Comparison of ENCODE assay signal across 28 cellular contexts in the genomic region with DNA sequence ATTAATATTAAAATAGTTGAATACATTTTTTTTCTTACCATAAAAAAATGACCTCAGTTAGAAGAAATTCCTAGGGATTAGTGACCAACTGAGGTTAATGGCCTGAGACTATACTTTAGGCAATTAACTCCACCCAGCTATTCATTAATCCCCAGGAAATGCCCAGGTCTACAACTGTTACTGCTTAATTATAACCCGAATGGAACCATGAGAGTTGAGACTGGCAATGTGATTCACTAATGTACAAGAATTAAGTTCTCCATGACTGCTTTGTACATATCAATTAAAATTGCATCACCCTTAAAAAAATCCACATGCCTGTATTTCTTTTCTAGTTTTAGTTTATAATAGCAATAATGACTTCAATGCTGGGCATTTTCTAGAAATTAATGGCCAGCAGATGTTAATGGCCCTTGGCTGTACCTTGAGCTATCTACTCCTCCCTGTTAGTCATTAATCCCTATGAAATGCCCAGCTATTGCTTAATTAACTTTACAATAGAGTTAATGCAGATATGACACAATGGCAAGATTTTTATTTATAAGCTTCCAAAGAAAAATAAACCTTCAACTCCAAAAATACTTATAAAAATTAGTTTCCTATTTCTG. TPM values are rescaled to one million over a fixed set of nuclear protein-coding genes. Genes with fewer than 3 reads are reported as not detected.
A peak's percentile ranks its signal among the peaks of the same experiment; 100 is the strongest.
DNase-seq lines count a peak whose midpoint lies in the region; TF ChIP-seq lines count a peak whose summit lies in the region.
"Had no signal": no experiment of that assay in that cellular context is flagged by ENCODE, and none has a peak within 500 bp of the region (broad histone marks: within the 10 kb centered on the region; RNA-seq: fewer than 3 reads in every experiment).

No MANE protein-coding gene starts in this region.

- H3K9me3 Mint-ChIP-seq in nephron: no peaks in the 10 kb centered on the region
- no peaks in the 10 kb centered on the region for H3K9me3 Mint-ChIP-seq in activated T-helper 2 cell treated with anti-CD3 and anti-CD28 coated beads, Interferon-gamma antibody, Interleukin-2, Interleukin-4, amounts not matched to agents 10 μg/mL and 5 μg/mL and 100 μg/mL, durations not matched to agents 14 hours and 24 hours and 36 hours
- H3K9me3 Mint-ChIP-seq: activated B cell treated with CpG ODN at 0.5 μM for 24 hours; activated naive CD4-positive, alpha-beta T cell treated with anti-CD3 and anti-CD28 coated beads, Interleukin-2, amount 50 U/mL, for 72 hours; CD14-positive monocyte; dendritic cell treated with granulocyte-macrophage colony-stimulating factor and Interleukin-4, amounts not matched to agents 40 ng/mL and 50 ng/mL, for 4 days; IgD-negative memory B cell; stimulated activated naive B cell treated with anti-CD40 and anti-IgM and Interleukin-4, amounts not matched to agents 10 μg/mL and 1 μg/mL and 100 μg/mL, for 72 hours had no signal

- DNase-seq in DMS 273 treated with DMSO at 0.1 percent for 48 hours (lab: John Stamatoyannopoulos, UW): peak; percentile 58
- peak; percentile 67 for DNase-seq in NCI-H446 treated with DMSO at 0.1 percent for 48 hours (lab: John Stamatoyannopoulos, UW)
- DNase-seq in epithelial cell of esophagus (ENCODE audit: low read depth): peak; percentile 52
- no peak for DNase-seq in NCI-H510A treated with DMSO at 0.1 percent for 48 hours (lab: John Stamatoyannopoulos, UW)
- DNase-seq in DMS114 treated with DMSO at 0.1 percent for 48 hours (lab: John Stamatoyannopoulos, UW; ENCODE audit: unreplicated experiment): no peak
- DNase-seq in activated T-helper 2 cell treated with anti-CD3 and anti-CD28 coated beads, Interferon-gamma antibody, Interleukin-2, Interleukin-4, amounts not matched to agents 10 μg/mL and 5 μg/mL and 100 μg/mL, durations not matched to agents 14 hours and 24 hours and 36 hours (ENCODE audit: low spot score): no peak
- DNase-seq in hypothalamus (lab: John Stamatoyannopoulos, UW): no peak
- DNase-seq: activated B cell treated with CpG ODN at 0.5 μM for 24 hours; activated CD4-positive, alpha-beta T cell treated with anti-CD3 and anti-CD28 coated beads, Interleukin-2, amount 50 U/mL, for 4 hours; activated CD8-positive, alpha-beta memory T cell treated with anti-CD3 and anti-CD28 coated beads, Interleukin-2, amount 50 U/mL, for 4 hours; aorta; central memory CD4-positive, alpha-beta T cell; DMS153; head of caudate nucleus; left lung; NCI-H1105; NCI-H2107; NCI-H526; retina; RPMI8226; stimulated activated CD4-positive, alpha-beta T cell treated with anti-CD3 and anti-CD28 coated beads, Interleukin-4, amount 100 ng/mL, for 24 hours; stimulated activated naive B cell treated with anti-CD40 and anti-IgM and Interleukin-4, amounts not matched to agents 10 μg/mL and 1 μg/mL and 100 μg/mL, for 72 hours had no signal

- no peak overlapping the region for H3K4me3 Mint-ChIP-seq in nephron
- no peak overlapping the region for H3K4me3 Mint-ChIP-seq in activated T-helper 2 cell treated with anti-CD3 and anti-CD28 coated beads, Interferon-gamma antibody, Interleukin-2, Interleukin-4, amounts not matched to agents 10 μg/mL and 5 μg/mL and 100 μg/mL, durations not matched to agents 14 hours and 24 hours and 36 hours (ENCODE audit: low read depth)
- H3K4me3 Mint-ChIP-seq: activated B cell treated with CpG ODN at 0.5 μM for 24 hours; CD14-positive monocyte; dendritic cell treated with granulocyte-macrophage colony-stimulating factor and Interleukin-4, amounts not matched to agents 40 ng/mL and 50 ng/mL, for 4 days; IgD-negative memory B cell; stimulated activated naive B cell treated with anti-CD40 and anti-IgM and Interleukin-4, amounts not matched to agents 10 μg/mL and 1 μg/mL and 100 μg/mL, for 72 hours had no signal

- H3K36me3 Mint-ChIP-seq in nephron (ENCODE audit: low read depth): no peaks in the 10 kb centered on the region
- H3K36me3 Mint-ChIP-seq in activated T-helper 2 cell treated with anti-CD3 and anti-CD28 coated beads, Interferon-gamma antibody, Interleukin-2, Interleukin-4, amounts not matched to agents 10 μg/mL and 5 μg/mL and 100 μg/mL, durations not matched to agents 14 hours and 24 hours and 36 hours (ENCODE audit: low read depth): no peaks in the 10 kb centered on the region
- H3K36me3 Mint-ChIP-seq: activated naive CD4-positive, alpha-beta T cell treated with anti-CD3 and anti-CD28 coated beads, Interleukin-2, amount 50 U/mL, for 72 hours; CD14-positive monocyte; stimulated activated naive B cell treated with anti-CD40 and anti-IgM and Interleukin-4, amounts not matched to agents 10 μg/mL and 1 μg/mL and 100 μg/mL, for 72 hours had no signal

- TF ChIP-seq CTCF in epithelial cell of esophagus (IDR thresholded peaks at IDR 0.05; ENCODE audit: insufficient read depth, low read depth, low read length, missing control alignments): no peak
- no peak for TF ChIP-seq CTCF in nephron (IDR thresholded peaks at IDR 0.05; ENCODE audit: unreplicated experiment in 3 of 3)

- H3K27ac Mint-ChIP-seq in nephron: peak overlapping the region; percentile 56 to 68 (median 66)
- no peak overlapping the region for H3K27ac Mint-ChIP-seq in activated T-helper 2 cell treated with anti-CD3 and anti-CD28 coated beads, Interferon-gamma antibody, Interleukin-2, Interleukin-4, amounts not matched to agents 10 μg/mL and 5 μg/mL and 100 μg/mL, durations not matched to agents 14 hours and 24 hours and 36 hours
- H3K27ac Mint-ChIP-seq: activated B cell treated with CpG ODN at 0.5 μM for 24 hours; activated naive CD4-positive, alpha-beta T cell treated with anti-CD3 and anti-CD28 coated beads, Interleukin-2, amount 50 U/mL, for 72 hours; CD14-positive monocyte; dendritic cell treated with granulocyte-macrophage colony-stimulating factor and Interleukin-4, amounts not matched to agents 40 ng/mL and 50 ng/mL, for 4 days; IgD-negative memory B cell; stimulated activated naive B cell treated with anti-CD40 and anti-IgM and Interleukin-4, amounts not matched to agents 10 μg/mL and 1 μg/mL and 100 μg/mL, for 72 hours had no signal

- no peak overlapping the region for H3K4me3 ChIP-seq in epithelial cell of esophagus (ENCODE audit: low read length)
- H3K4me3 ChIP-seq: left lung, vagina had no signal

- no peaks in the 10 kb centered on the region for H3K27me3 Mint-ChIP-seq in nephron (ENCODE audit: low read depth)
- no peaks in the 10 kb centered on the region for H3K27me3 Mint-ChIP-seq in activated T-helper 2 cell treated with anti-CD3 and anti-CD28 coated beads, Interferon-gamma antibody, Interleukin-2, Interleukin-4, amounts not matched to agents 10 μg/mL and 5 μg/mL and 100 μg/mL, durations not matched to agents 14 hours and 24 hours and 36 hours (ENCODE audit: low read depth)
- H3K27me3 Mint-ChIP-seq: activated B cell treated with CpG ODN at 0.5 μM for 24 hours; dendritic cell treated with granulocyte-macrophage colony-stimulating factor and Interleukin-4, amounts not matched to agents 40 ng/mL and 50 ng/mL, for 4 days; IgD-negative memory B cell; stimulated activated naive B cell treated with anti-CD40 and anti-IgM and Interleukin-4, amounts not matched to agents 10 μg/mL and 1 μg/mL and 100 μg/mL, for 72 hours had no signal

- intact Hi-C loops in activated T-helper 2 cell treated with anti-CD3 and anti-CD28 coated beads, Interferon-gamma antibody, Interleukin-2, Interleukin-4, amounts not matched to agents 10 μg/mL and 5 μg/mL and 100 μg/mL, durations not matched to agents 14 hours and 24 hours and 36 hours (cut with micrococcal nuclease): no loop called here

- no peaks in the 10 kb centered on the region for H3K4me1 Mint-ChIP-seq in nephron
- H3K4me1 Mint-ChIP-seq in activated T-helper 2 cell treated with anti-CD3 and anti-CD28 coated beads, Interferon-gamma antibody, Interleukin-2, Interleukin-4, amounts not matched to agents 10 μg/mL and 5 μg/mL and 100 μg/mL, durations not matched to agents 14 hours and 24 hours and 36 hours (ENCODE audit: low read depth): no peaks in the 10 kb centered on the region
- H3K4me1 Mint-ChIP-seq: activated B cell treated with CpG ODN at 0.5 μM for 24 hours; CD14-positive monocyte; IgD-negative memory B cell; stimulated activated naive B cell treated with anti-CD40 and anti-IgM and Interleukin-4, amounts not matched to agents 10 μg/mL and 1 μg/mL and 100 μg/mL, for 72 hours had no signal

RNA-seq across cellular contexts. Expression of a gene that starts 44.1 kb away (rescaled TPM):
- not detected in 2 replicates for total RNA-seq in activated T-helper 2 cell treated with anti-CD3 and anti-CD28 coated beads, Interferon-gamma antibody, Interleukin-2, Interleukin-4, amounts not matched to agents 10 μg/mL and 5 μg/mL and 100 μg/mL, durations not matched to agents 14 hours and 24 hours and 36 hours
- total RNA-seq: activated B cell treated with CpG ODN at 0.5 μM for 24 hours; activated naive CD4-positive, alpha-beta T cell treated with anti-CD3 and anti-CD28 coated beads, Interleukin-2, amount 50 U/mL, for 72 hours had no signal

Comparison
In these comparisons a context has a peak if more than half of its experiments do, and no peak if none do; other contexts are left out.
1. DNase-seq: peak in DMS 273 treated with DMSO at 0.1 percent for 48 hours (single experiment), NCI-H446 treated with DMSO at 0.1 percent for 48 hours (single experiment) and epithelial cell of esophagus (single experiment); none in NCI-H510A treated with DMSO at 0.1 percent for 48 hours (single experiment), DMS114 treated with DMSO at 0.1 percent for 48 hours (single experiment), activated T-helper 2 cell treated with anti-CD3 and anti-CD28 coated beads, Interferon-gamma antibody, Interleukin-2, Interleukin-4, amounts not matched to agents 10 μg/mL and 5 μg/mL and 100 μg/mL, durations not matched to agents 14 hours and 24 hours and 36 hours (single experiment) and hypothalamus (0 of 51).